Comparison of ENCODE assay signal across 8 cellular contexts in genomic region chr21:6374926-6375325, GRCh38.
DNase-seq lines count a peak whose midpoint lies in the region; ATAC-seq and TF ChIP-seq lines count a peak whose summit lies in the region.
"Not testable (repeated sequence)": the region's sequence is repeated elsewhere in the genome, so short reads cannot be mapped to it uniquely, and the experiment has no call there.

No MANE protein-coding gene starts in this region.

- not testable (repeated sequence) for H3K36me3 ChIP-seq in DND-41 (ENCODE audit: insufficient read depth, low read length)

- H3K9me3 Mint-ChIP-seq in osteocyte (ENCODE audit: unreplicated experiment), result not testable (repeated sequence)

- H4K20me1 ChIP-seq in DND-41 (ENCODE audit: insufficient read depth, low read length), result not testable (repeated sequence)

- not testable (repeated sequence) for H3K4me3 ChIP-seq in DND-41 (ENCODE audit: low read depth in 1 of 2, low read length in 2 of 2); astrocyte of the spinal cord (ENCODE audit: low read depth, low read length); fibroblast of villous mesenchyme (ENCODE audit: low read depth, low read length)

- in situ Hi-C loops in astrocyte of the spinal cord (cut with HindIII; ENCODE audit: low sequenced_read_pairs), result not testable (repeated sequence)

- H3K27me3 Mint-ChIP-seq in osteocyte (ENCODE audit: unreplicated experiment), result not testable (repeated sequence)

- H3K4me2 ChIP-seq in DND-41 (ENCODE audit: insufficient read depth, low read length), result not testable (repeated sequence)

- DNase-seq in DND-41 (peak; percentile 4), RPMI8226 (peak; percentile 2), astrocyte of the spinal cord (ENCODE audit: low read depth, low spot score) (peak; percentile 0), fibroblast of villous mesenchyme (ENCODE audit: low read depth) (peak; percentile 0), left colon (peak; percentile 12 to 24), osteocyte (ENCODE audit: extremely low spot score, unreplicated experiment) (peak; percentile 83), superior temporal gyrus (ENCODE audit: extremely low spot score) (peak; percentile 8)
- peak; percentile 56 for DNase-seq in activated CD8-positive, alpha-beta memory T cell treated with anti-CD3 and anti-CD28 coated beads for 24 hours

- H3K36me3 Mint-ChIP-seq in osteocyte (ENCODE audit: unreplicated experiment), result not testable (repeated sequence)

- not testable (repeated sequence) for ATAC-seq in DND-41 (ENCODE audit: insufficient read depth, low read depth); left colon

- not testable (repeated sequence) for H3K9ac ChIP-seq in DND-41 (ENCODE audit: low read depth, low read length)

- not testable (repeated sequence) for H2AFZ ChIP-seq in DND-41 (ENCODE audit: low read depth, low read length)

- not testable (repeated sequence) for H3K27ac Mint-ChIP-seq in osteocyte (ENCODE audit: unreplicated experiment)

- H3K27me3 ChIP-seq in DND-41 (ENCODE audit: insufficient read depth, low read length, poor library complexity), result not testable (repeated sequence)

- H3K4me1 ChIP-seq in DND-41 (ENCODE audit: insufficient read depth, low read length), result not testable (repeated sequence)

- not testable (repeated sequence) for H3K9me3 ChIP-seq in DND-41 (ENCODE audit: insufficient read depth, low read length, severe bottlenecking)

- not testable (repeated sequence) for TF ChIP-seq CTCF in DND-41 (IDR thresholded peaks at IDR 0.05; ENCODE audit: borderline replicate concordance, extremely low read depth, low read length, poor library complexity, severe bottlenecking); astrocyte of the spinal cord (IDR thresholded peaks at IDR 0.05; ENCODE audit: low read depth, low read length); fibroblast of villous mesenchyme (IDR thresholded peaks at IDR 0.05; ENCODE audit: insufficient read depth, low read depth, low read length); osteocyte (IDR thresholded peaks at IDR 0.05)

- not testable (repeated sequence) for H3K27ac ChIP-seq in DND-41 (ENCODE audit: low read length)

- not testable (repeated sequence) for H3K4me1 Mint-ChIP-seq in osteocyte (ENCODE audit: unreplicated experiment)

- intact Hi-C loops in left colon (cut with DNase I, micrococcal nuclease), result not testable (repeated sequence)

- not testable (repeated sequence) for H3K4me3 Mint-ChIP-seq in osteocyte (ENCODE audit: unreplicated experiment)

- not testable (repeated sequence) for H3K79me2 ChIP-seq in DND-41 (ENCODE audit: insufficient read depth, low read length)

Comparison
In these comparisons a context has a peak if more than half of its experiments do, and no peak if none do; other contexts are left out.
1. DNase-seq: peak in every context shown above with its lines; median percentile 83 in osteocyte; 56 in activated CD8-positive, alpha-beta memory T cell treated with anti-CD3 and anti-CD28 coated beads for 24 hours; 18 in left colon; 8 in superior temporal gyrus; 4 in DND-41; 2 in RPMI8226; 0 in astrocyte of the spinal cord; 0 in fibroblast of villous mesenchyme.